In the genomic region with DNA sequence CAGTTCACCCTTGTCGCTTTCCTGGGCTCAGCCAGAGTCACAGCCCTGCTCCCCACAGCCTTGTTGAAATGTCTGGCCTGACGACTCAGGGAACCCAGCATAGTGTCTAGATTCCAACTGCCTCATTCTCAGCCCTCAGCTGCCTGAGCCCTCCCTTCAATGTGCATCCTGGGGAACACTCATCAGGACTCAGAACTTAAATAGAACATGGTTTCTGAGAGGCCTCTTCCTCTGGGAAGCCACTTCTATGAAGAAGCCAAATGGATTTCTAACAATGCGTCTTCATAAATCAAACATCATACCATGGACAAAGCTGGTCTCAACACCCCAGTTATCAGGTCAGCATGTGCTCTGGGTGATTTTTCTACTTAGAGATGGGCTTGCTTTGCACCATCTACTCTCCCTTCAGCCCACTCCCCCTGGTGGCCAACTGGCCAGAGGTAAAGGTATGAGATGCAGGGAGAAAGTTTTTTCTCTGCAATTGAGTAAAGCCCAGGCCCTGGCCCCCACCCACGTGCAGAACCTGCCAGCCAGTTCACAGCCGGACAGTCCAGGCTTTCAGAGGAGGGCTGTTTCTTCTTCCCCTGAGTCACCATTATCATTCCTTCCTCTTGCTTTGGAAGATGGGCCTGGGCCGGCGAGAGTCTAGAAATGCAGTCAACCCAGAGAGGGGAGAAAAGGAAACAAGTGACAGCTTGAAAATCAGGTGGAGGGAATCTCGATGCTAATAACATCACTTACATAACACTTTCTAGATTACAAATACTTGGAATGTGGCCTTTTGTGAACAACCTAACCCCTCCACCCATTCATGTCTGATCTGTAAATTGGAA, we compare ENCODE assay signal across 8 cellular contexts. TPM values are rescaled to one million over a fixed set of nuclear protein-coding genes. Genes with fewer than 3 reads are reported as not detected.
DNase-seq lines count a peak whose midpoint lies in the region; ATAC-seq and TF ChIP-seq lines count a peak whose summit lies in the region.

No MANE protein-coding gene starts in this region.

- H3K27ac Mint-ChIP-seq in activated CD8-positive, alpha-beta T cell treated with anti-CD3 and anti-CD28 coated beads, Interleukin-2, amount 10 ng/mL, durations not matched to agents 7 days and 5 days = no peak overlapping the region
- no peak overlapping the region for H3K27ac Mint-ChIP-seq in endodermal cell
- no peak overlapping the region for H3K27ac Mint-ChIP-seq in nephron progenitor cell

- no peaks in the 10 kb centered on the region for H3K27me3 Mint-ChIP-seq in activated CD8-positive, alpha-beta T cell treated with anti-CD3 and anti-CD28 coated beads, Interleukin-2, amount 10 ng/mL, durations not matched to agents 7 days and 5 days (ENCODE audit: low read depth)
- H3K27me3 Mint-ChIP-seq in endodermal cell (ENCODE audit: insufficient read depth) (peaks cover 5% of the 10 kb centered on the region), nephron progenitor cell (ENCODE audit: low read depth, poor library complexity) (no peaks in the 10 kb centered on the region)

- no peak overlapping the region for H3K27ac ChIP-seq in endodermal cell (ENCODE audit: low read depth, low read length)
- H3K27ac ChIP-seq in thyroid gland = no peak overlapping the region

- H3K9me3 Mint-ChIP-seq in activated CD8-positive, alpha-beta T cell treated with anti-CD3 and anti-CD28 coated beads, Interleukin-2, amount 10 ng/mL, durations not matched to agents 7 days and 5 days (ENCODE audit: insufficient read depth) = no peaks in the 10 kb centered on the region
- no peaks in the 10 kb centered on the region for H3K9me3 Mint-ChIP-seq in endodermal cell
- H3K9me3 Mint-ChIP-seq in nephron progenitor cell = no peaks in the 10 kb centered on the region

- H3K4me3 ChIP-seq in AG09309 (ENCODE audit: control insufficient read depth, low read depth, low read length) = no peak overlapping the region
- H3K4me3 ChIP-seq in endodermal cell (ENCODE audit: low read length) = no peak overlapping the region
- no peak overlapping the region for H3K4me3 ChIP-seq in thyroid gland (replicated peaks in 1 of 3)

- intact Hi-C loops in thyroid gland (cut with DNase I) = loop anchor here (5.0 to 10.0 kb wide), 2 partner anchors 148 to 264 kb away; partner anchors contain the start of gene KLHDC9

- no peaks in the 10 kb centered on the region for H3K36me3 ChIP-seq in endodermal cell (ENCODE audit: control insufficient read depth, insufficient read depth, low read length)
- H3K36me3 ChIP-seq in thyroid gland = no peaks in the 10 kb centered on the region

- CTCF ChIA-PET in activated CD8-positive, alpha-beta T cell treated with anti-CD3 and anti-CD28 coated beads, Interleukin-2, amount 10 ng/mL, durations not matched to agents 7 days and 5 days (lab: Charles Lee) = interaction anchor here (0.7 to 6.8 kb wide), 23 partner anchors 9 to 221 kb away, joined by 3 to 80 read pairs (median 4); partner anchors contain the start of genes ITLN2 and LY9

- DNase-seq in AG09309 (ENCODE audit: low read depth) (no peak), NCI-H510A treated with DMSO at 0.1 percent for 48 hours (lab: John Stamatoyannopoulos, UW) (peak; percentile 32), endodermal cell (peak; percentile 96), nephron progenitor cell (peak; percentile 84), thyroid gland (peak; percentile 71 to 80)
- peak; percentile 87 for DNase-seq in activated CD8-positive, alpha-beta T cell treated with anti-CD3 and anti-CD28 coated beads, Interleukin-2, amount 10 ng/mL, durations not matched to agents 7 days and 5 days

- peaks cover 40% of the 10 kb centered on the region for H3K36me3 Mint-ChIP-seq in activated CD8-positive, alpha-beta T cell treated with anti-CD3 and anti-CD28 coated beads, Interleukin-2, amount 10 ng/mL, durations not matched to agents 7 days and 5 days (ENCODE audit: low read depth)
- H3K36me3 Mint-ChIP-seq in endodermal cell (ENCODE audit: low read depth) (no peaks in the 10 kb centered on the region), nephron progenitor cell (ENCODE audit: low read depth) (no peaks in the 10 kb centered on the region)

- 64 to 68% methylated on average over 3 to 8 of the region's 8 CpGs for WGBS in endodermal cell (ENCODE audit: insufficient coverage in 1 of 2, insufficient read length in 1 of 2), 2 experiments
- WGBS in thyroid gland, 2 donors = 50 to 62% methylated on average over 8 of the region's 8 CpGs

- no peak overlapping the region for H3K4me3 Mint-ChIP-seq in activated CD8-positive, alpha-beta T cell treated with anti-CD3 and anti-CD28 coated beads, Interleukin-2, amount 10 ng/mL, durations not matched to agents 7 days and 5 days
- H3K4me3 Mint-ChIP-seq in endodermal cell (no peak overlapping the region), nephron progenitor cell (no peak overlapping the region)

- TF ChIP-seq POLR2A in thyroid gland (IDR thresholded peaks at IDR 0.05) = no peak

- no peaks in the 10 kb centered on the region for H3K27me3 ChIP-seq in endodermal cell (ENCODE audit: control insufficient read depth, insufficient read depth, low read length, poor library complexity, severe bottlenecking)
- H3K27me3 ChIP-seq in thyroid gland = no peaks in the 10 kb centered on the region

- no peak overlapping the region for H3K9ac ChIP-seq in endodermal cell (ENCODE audit: extremely low read depth, low read length, poor library complexity, severe bottlenecking)

- POLR2A ChIA-PET in activated CD8-positive, alpha-beta T cell treated with anti-CD3 and anti-CD28 coated beads, Interleukin-2, amount 10 ng/mL, durations not matched to agents 7 days and 5 days (lab: Charles Lee) = interaction anchor here (1.7 kb wide), 1 partner anchor 32 kb away, joined by 5 read pairs; no protein-coding TSS in a partner anchor

- TF ChIP-seq CTCF in AG09309 (IDR thresholded peaks at IDR 0.05; ENCODE audit: control insufficient read depth, insufficient read depth, low read depth, low read length, missing control alignments) = peak; percentile 54
- TF ChIP-seq CTCF in endodermal cell (conservative IDR thresholded peaks at IDR 0.05) = peak; percentile 96
- TF ChIP-seq CTCF in nephron progenitor cell (IDR thresholded peaks at IDR 0.05) = peak; percentile 73
- peak in 4 of 6 experiments; percentile 43 to 60 (median 52) for TF ChIP-seq CTCF in thyroid gland (IDR thresholded peaks at IDR 0.05)

- no peaks in the 10 kb centered on the region for H3K4me1 ChIP-seq in endodermal cell (ENCODE audit: control insufficient read depth, insufficient read depth, low read length)
- no peaks in the 10 kb centered on the region for H3K4me1 ChIP-seq in thyroid gland

- ATAC-seq in GM19035 (IDR thresholded peaks at IDR 0.05; ENCODE audit: unreplicated experiment) = peak; percentile 60
- peak; percentile 83 for ATAC-seq in activated CD8-positive, alpha-beta T cell treated with anti-CD3 and anti-CD28 coated beads, Interleukin-2, amount 10 ng/mL, durations not matched to agents 7 days and 5 days
- ATAC-seq in HG02973 (IDR thresholded peaks at IDR 0.05; ENCODE audit: unreplicated experiment) = no peak

- H3K4me1 Mint-ChIP-seq in activated CD8-positive, alpha-beta T cell treated with anti-CD3 and anti-CD28 coated beads, Interleukin-2, amount 10 ng/mL, durations not matched to agents 7 days and 5 days (ENCODE audit: low read depth) = peaks cover 40% of the 10 kb centered on the region
- H3K4me1 Mint-ChIP-seq in endodermal cell (peaks cover 8% of the 10 kb centered on the region), nephron progenitor cell (peaks cover 3% of the 10 kb centered on the region)

- H3K9me3 ChIP-seq in endodermal cell (ENCODE audit: control insufficient read depth, low read length) (no peaks in the 10 kb centered on the region), thyroid gland (no peaks in the 10 kb centered on the region)

RNA-seq across cellular contexts. Expression of gene CD244, which starts 32.1 kb away (rescaled TPM):
- 10 to 100 TPM; 15.0 to 15.5 TPM for total RNA-seq in activated CD8-positive, alpha-beta T cell treated with anti-CD3 and anti-CD28 coated beads, Interleukin-2, amount 10 ng/mL, durations not matched to agents 7 days and 5 days
- under 1 TPM in 1 of 2 donors, not detected in 1; 0.31 TPM for total RNA-seq in endodermal cell
- 0.11 TPM for polyA plus RNA-seq in endodermal cell (2013, experiment 1 of 2)
- polyA plus RNA-seq in endodermal cell (2013, experiment 2 of 2) = not detected
- total RNA-seq in thyroid gland = under 1 TPM in 1 of 4 donors, not detected in 3; 0.27 TPM

RNA-seq across cellular contexts. Expression of gene LY9, which starts 34.6 kb away (rescaled TPM):
- 10 to 100 TPM; 24.7 to 24.9 TPM for total RNA-seq in activated CD8-positive, alpha-beta T cell treated with anti-CD3 and anti-CD28 coated beads, Interleukin-2, amount 10 ng/mL, durations not matched to agents 7 days and 5 days
- total RNA-seq in endodermal cell (not detected), thyroid gland (1 to 10 TPM in 1 of 4 donors, under 1 TPM in 3; 0.33 to 2.1 (median 0.63) TPM)
- polyA plus RNA-seq in endodermal cell (2013, experiment 1 of 2) = not detected
- polyA plus RNA-seq in endodermal cell (2013, experiment 2 of 2) = not detected

RNA-seq across cellular contexts. Expression of gene ITLN1, which starts 54.4 kb away (rescaled TPM):
- total RNA-seq in activated CD8-positive, alpha-beta T cell treated with anti-CD3 and anti-CD28 coated beads, Interleukin-2, amount 10 ng/mL, durations not matched to agents 7 days and 5 days = not detected
- total RNA-seq in endodermal cell = under 1 TPM; 0.22 to 0.51 TPM
- polyA plus RNA-seq in endodermal cell (2013, experiment 1 of 2) = not detected
- not detected for polyA plus RNA-seq in endodermal cell (2013, experiment 2 of 2)
- not detected for total RNA-seq in thyroid gland

Comparison
In these comparisons a context has a peak if more than half of its experiments do, and no peak if none do; other contexts are left out.
1. RNA of gene CD244, which starts 32.1 kb away (total RNA-seq): 15.0 to 15.5 TPM in activated CD8-positive, alpha-beta T cell treated with anti-CD3 and anti-CD28 coated beads, Interleukin-2, amount 10 ng/mL, durations not matched to agents 7 days and 5 days; 0.31 TPM in endodermal cell and 0.27 TPM in thyroid gland; every median in the first group is over 10 times any median in the second.
2. RNA of gene LY9, which starts 34.6 kb away (total RNA-seq): 24.7 to 24.9 TPM in activated CD8-positive, alpha-beta T cell treated with anti-CD3 and anti-CD28 coated beads, Interleukin-2, amount 10 ng/mL, durations not matched to agents 7 days and 5 days; 0.33 to 2.1 TPM in thyroid gland and not detected in endodermal cell; every median in the first group is over 4 times any median in the second.
3. Peak in every context shown above with its lines, with median percentiles within 50 percentile points of each other: CTCF ChIP-seq.